In genomic region chr16:67301080-67301757, GRCh38 we compare ENCODE assay signal across 21 cellular contexts. TPM values are rescaled to one million over a fixed set of nuclear protein-coding genes. Genes with fewer than 3 reads are reported as not detected.
DNase-seq lines count a peak whose midpoint lies in the region; ATAC-seq, FAIRE-seq and TF ChIP-seq lines count a peak whose summit lies in the region.
"Had no signal": no experiment of that assay in that cellular context is flagged by ENCODE, and none has a peak within 500 bp of the region (broad histone marks: within the 10 kb centered on the region; RNA-seq: fewer than 3 reads in every experiment).

No MANE protein-coding gene starts in this region.

- H3K4me3 ChIP-seq in gastroesophageal sphincter: no peak overlapping the region
- H3K4me3 ChIP-seq in thyroid gland (replicated peaks in 1 of 3): no peak overlapping the region
- H3K4me3 ChIP-seq: SJCRH30 had no signal

- ATAC-seq in gastroesophageal sphincter (peak; percentile 78), GM21526 (IDR thresholded peaks at IDR 0.05; ENCODE audit: low FRiP score, unreplicated experiment) (no peak)
- ATAC-seq: left colon had no signal

- TF ChIP-seq CTCF in VCaP (conservative IDR thresholded peaks at IDR 0.05) (no peak), gastroesophageal sphincter (IDR thresholded peaks at IDR 0.05) (no peak), nephron (IDR thresholded peaks at IDR 0.05; ENCODE audit: unreplicated experiment in 3 of 3) (no peak), thyroid gland (IDR thresholded peaks at IDR 0.05) (no peak), D721Med (IDR thresholded peaks at IDR 0.05; ENCODE audit: insufficient read depth, missing control alignments) (no peak)

- DNase-seq in thyroid gland (peak; percentile 32 to 57), germinal center (ENCODE audit: low spot score) (no peak), D721Med (ENCODE audit: insufficient read length, low spot score) (no peak)
- no peak for DNase-seq in stimulated activated naive CD4-positive, alpha-beta T cell (lab: John Stamatoyannopoulos, UW)
- DNase-seq: activated CD4-positive, CD25-positive, alpha-beta regulatory T cell treated with anti-CD3 and anti-CD28 coated beads, Interleukin-2, amount 50 U/mL, for 72 hours; activated CD8-positive, alpha-beta memory T cell treated with anti-CD3 and anti-CD28 coated beads, Interleukin-2, amount 50 U/mL, for 48 hours; activated naive CD4-positive, alpha-beta T cell; left colon; NCI-H187 treated with DMSO at 0.1 percent for 48 hours; NCI-H524 treated with DMSO at 0.1 percent for 48 hours; retina; stimulated activated CD4-positive, alpha-beta T cell treated with anti-CD3 and anti-CD28 coated beads, Interleukin-2, amount 100 ng/mL, for 48 hours had no signal

- no peak overlapping the region for H3K4me3 Mint-ChIP-seq in nephron
- H3K4me3 Mint-ChIP-seq: B cell; T-helper 2 cell treated with Interferon-gamma antibody and Interleukin-4, amounts not matched to agents 5 μg/mL and 100 μg/mL, for 36 hours had no signal

- H3K27ac ChIP-seq in VCaP (0 out of 2 replicates have a peak overlapping the region, but pooled peaks have one; percentile 18), gastroesophageal sphincter (peak overlapping the region in 2 of 4 donors; percentile 46 to 47), thyroid gland (no peak overlapping the region)
- H3K27ac ChIP-seq: SJCRH30 had no signal

- H3K36me3 ChIP-seq in gastroesophageal sphincter (no peaks in the 10 kb centered on the region), thyroid gland (no peaks in the 10 kb centered on the region)
- H3K36me3 ChIP-seq: SJCRH30 had no signal

- peaks cover 0 to 10% (median 0%) of the 10 kb centered on the region in 3 donors for H3K4me1 ChIP-seq in gastroesophageal sphincter
- peaks cover 0 to 21% of the 10 kb centered on the region in 2 donors for H3K4me1 ChIP-seq in thyroid gland

- peaks cover 24% of the 10 kb centered on the region for H3K4me1 Mint-ChIP-seq in nephron
- H3K4me1 Mint-ChIP-seq: B cell had no signal

- no peak for TF ChIP-seq EP300 in gastroesophageal sphincter (IDR thresholded peaks at IDR 0.05)

- H3K9me3 Mint-ChIP-seq in nephron: no peaks in the 10 kb centered on the region
- H3K9me3 Mint-ChIP-seq: T-helper 2 cell treated with Interferon-gamma antibody and Interleukin-4, amounts not matched to agents 5 μg/mL and 100 μg/mL, for 36 hours had no signal

- no peak for TF ChIP-seq POLR2A in gastroesophageal sphincter (IDR thresholded peaks at IDR 0.05)
- no peak for TF ChIP-seq POLR2A in thyroid gland (IDR thresholded peaks at IDR 0.05)

- H3K27me3 ChIP-seq in gastroesophageal sphincter (peaks cover 5% of the 10 kb centered on the region), thyroid gland (no peaks in the 10 kb centered on the region)
- H3K27me3 ChIP-seq: SJCRH30 had no signal

- peaks cover 4% of the 10 kb centered on the region for H3K27me3 Mint-ChIP-seq in nephron (ENCODE audit: low read depth)
- H3K27me3 Mint-ChIP-seq: B cell had no signal

- peak overlapping the region in 2 of 3 experiments; percentile 66 to 74 for H3K27ac Mint-ChIP-seq in nephron
- H3K27ac Mint-ChIP-seq: B cell; T-helper 2 cell treated with Interferon-gamma antibody and Interleukin-4, amounts not matched to agents 5 μg/mL and 100 μg/mL, for 36 hours had no signal

- intact Hi-C loops in thyroid gland (cut with DNase I): no loop called here

- FAIRE-seq in D721Med (lab: Jason Lieb, UNC): no peak
- FAIRE-seq: bronchial epithelial cell had no signal

- 80 to 95% methylated on average over 5 to 6 of the region's 10 CpGs for WGBS in gastroesophageal sphincter (ENCODE audit: low coverage in 1 of 2), 2 donors
- WGBS in thyroid gland, 2 donors: 66 to 75% methylated on average over 10 of the region's 10 CpGs

- H3K36me3 Mint-ChIP-seq in nephron (ENCODE audit: low read depth): no peaks in the 10 kb centered on the region

- H3K9me3 ChIP-seq in gastroesophageal sphincter: no peaks in the 10 kb centered on the region
- H3K9me3 ChIP-seq in thyroid gland: no peaks in the 10 kb centered on the region
- H3K9me3 ChIP-seq: SJCRH30 had no signal

RNA-seq across cellular contexts. Expression of gene PLEKHG4, which starts 21.9 kb away (rescaled TPM):
- 10 to 100 TPM in 1 of 4 donors, 1 to 10 TPM in 3; 3.0 to 14.4 (median 6.1) TPM for total RNA-seq in gastroesophageal sphincter
- 10 to 100 TPM in 2 of 4 donors, 1 to 10 TPM in 2; 8.2 to 11.7 (median 9.5) TPM for total RNA-seq in thyroid gland
- total RNA-seq: SJCRH30 had no signal

RNA-seq across cellular contexts. Expression of gene KCTD19, which starts 25.3 kb away (rescaled TPM):
- total RNA-seq in gastroesophageal sphincter: under 1 TPM in 2 of 4 donors, not detected in 2; 0.13 to 0.19 TPM
- total RNA-seq in thyroid gland: 1 to 10 TPM in 1 of 4 donors, not detected in 3; 2.6 TPM
- total RNA-seq: B cell, bronchial epithelial cell, HT1080 had no signal

RNA-seq across cellular contexts. Expression of gene LRRC36, which starts 25.4 kb away (rescaled TPM):
- under 1 TPM in 1 of 4 donors, not detected in 3; 0.27 TPM for total RNA-seq in gastroesophageal sphincter
- under 1 TPM in 1 of 4 donors, not detected in 3; 0.22 TPM for total RNA-seq in thyroid gland
- total RNA-seq: B cell, bronchial epithelial cell, HT1080, SJCRH30 had no signal

RNA-seq across cellular contexts. Expression of gene SLC9A5, which starts 52.4 kb away (rescaled TPM):
- total RNA-seq in gastroesophageal sphincter (under 1 TPM; 0.13 to 0.93 (median 0.21) TPM), thyroid gland (1 to 10 TPM in 2 of 4 donors, under 1 TPM in 2; 0.56 to 3.0 (median 1.1) TPM)

RNA-seq across cellular contexts. Expression of gene FHOD1, which starts 53.9 kb away (rescaled TPM):
- total RNA-seq in gastroesophageal sphincter (10 to 100 TPM in 3 of 4 donors, 1 to 10 TPM in 1; 9.7 to 15.5 (median 12.9) TPM), thyroid gland (10 to 100 TPM; 17.9 to 26.4 (median 24.3) TPM)

Comparison
In these comparisons a context has a peak if more than half of its experiments do, and no peak if none do; other contexts are left out.
1. DNase-seq: peak in thyroid gland (2 of 2); none in germinal center (single experiment), D721Med (single experiment) and stimulated activated naive CD4-positive, alpha-beta T cell (0 of 6).